In genomic region chr2:240137596-240138274, GRCh38 we compare ENCODE assay signal across 15 cellular contexts. TPM values are rescaled to one million over a fixed set of nuclear protein-coding genes. Genes with fewer than 3 reads are reported as not detected.
DNase-seq lines count a peak whose midpoint lies in the region; ATAC-seq and TF ChIP-seq lines count a peak whose summit lies in the region.
"Had no signal": no experiment of that assay in that cellular context is flagged by ENCODE, and none has a peak within 500 bp of the region (broad histone marks: within the 10 kb centered on the region; RNA-seq: fewer than 3 reads in every experiment).

No MANE protein-coding gene starts in this region.

- POLR2A ChIA-PET in activated B cell treated with CpG ODN at 0.5 μM for 24 hours (lab: Charles Lee) = no interaction called here

- CTCF ChIA-PET in activated B cell treated with CpG ODN at 0.5 μM for 24 hours (lab: Charles Lee) = interaction anchor here (8.1 kb wide), 1 partner anchor 78 kb away, joined by 106 read pairs; no protein-coding TSS in a partner anchor

- H3K27me3 ChIP-seq in suprapubic skin = peaks cover under 1% of the 10 kb centered on the region

- H3K9me3 Mint-ChIP-seq in activated B cell treated with CpG ODN at 0.5 μM for 24 hours = no peaks in the 10 kb centered on the region
- H3K9me3 Mint-ChIP-seq: dendritic cell treated with granulocyte-macrophage colony-stimulating factor and Interleukin-4, amounts not matched to agents 40 ng/mL and 50 ng/mL, for 4 days had no signal

- ATAC-seq in activated B cell treated with CpG ODN at 0.5 μM for 24 hours (ENCODE audit: low read depth) (no peak), GM21786 (IDR thresholded peaks at IDR 0.05; ENCODE audit: unreplicated experiment) (no peak)
- no peak for ATAC-seq in activated CD4-positive, CD25-positive, alpha-beta regulatory T cell treated with anti-CD3 and anti-CD28 coated beads, Interleukin-2, amount 50 U/mL, for 24 hours

- no peak overlapping the region for H3K27ac ChIP-seq in suprapubic skin

- H3K27ac Mint-ChIP-seq in activated B cell treated with CpG ODN at 0.5 μM for 24 hours = no peak overlapping the region

- H3K4me3 Mint-ChIP-seq in activated B cell treated with CpG ODN at 0.5 μM for 24 hours = peak overlapping the region; percentile 88

- intact Hi-C loops in activated B cell treated with CpG ODN at 0.5 μM for 24 hours (cut with micrococcal nuclease) = loop anchor here (2.0 to 10.0 kb wide), 5 partner anchors 203 to 1747 kb away; partner anchors contain the start of genes GPC1, HDAC4 and STK25

- TF ChIP-seq CTCF in activated B cell treated with CpG ODN at 0.5 μM for 24 hours (IDR thresholded peaks at IDR 0.05) (no peak), suprapubic skin (IDR thresholded peaks at IDR 0.05) (no peak)

- peaks cover 27% of the 10 kb centered on the region for H3K4me1 Mint-ChIP-seq in activated B cell treated with CpG ODN at 0.5 μM for 24 hours

- peaks cover 11% of the 10 kb centered on the region for H3K27me3 Mint-ChIP-seq in activated B cell treated with CpG ODN at 0.5 μM for 24 hours

- no peak overlapping the region for H3K4me3 ChIP-seq in suprapubic skin

- peak; percentile 6 for DNase-seq in activated naive CD4-positive, alpha-beta T cell treated with anti-CD3 and anti-CD28 coated beads, Interleukin-2, amount 50 U/mL, for 16 hours
- DNase-seq in activated naive CD4-positive, alpha-beta T cell treated with Interleukin-2 at 50 U/mL for 16 hours = no peak
- DNase-seq in activated B cell treated with CpG ODN at 0.5 μM for 24 hours (no peak), mesenteric fat pad (ENCODE audit: low spot score) (peak; percentile 75), suprapubic skin (ENCODE audit: low spot score in 2 of 2) (peak; percentile 59 to 77), hippocampal formation (lab: John Stamatoyannopoulos, UW) (no peak)
- DNase-seq: DMS153, NCI-H2081, NCI-H774 had no signal

- H3K36me3 ChIP-seq in suprapubic skin = peaks cover 9% of the 10 kb centered on the region

- TF ChIP-seq POLR2A in suprapubic skin (IDR thresholded peaks at IDR 0.05) = no peak

- TF ChIP-seq EP300 in suprapubic skin (IDR thresholded peaks at IDR 0.05) = no peak

- H3K9me3 ChIP-seq in suprapubic skin = no peaks in the 10 kb centered on the region

- H3K36me3 Mint-ChIP-seq in activated B cell treated with CpG ODN at 0.5 μM for 24 hours (ENCODE audit: low read depth) = peaks cover 12% of the 10 kb centered on the region

- 93% methylated on average over 19 of the region's 19 CpGs for WGBS in suprapubic skin

- peaks cover 22% of the 10 kb centered on the region for H3K4me1 ChIP-seq in suprapubic skin

RNA-seq across cellular contexts. Expression of gene COPS9, which starts 1.6 kb away (rescaled TPM):
- total RNA-seq in activated B cell treated with CpG ODN at 0.5 μM for 24 hours = 78.6 and 81.1 TPM in 2 replicates
- total RNA-seq in mesenteric fat pad = 118 TPM
- total RNA-seq in suprapubic skin = 100 to 1,000 TPM in 3 of 4 donors, 10 to 100 TPM in 1; 30.6 to 178 (median 143) TPM

RNA-seq across cellular contexts. Expression of gene OTOS, which starts 2.7 kb away (rescaled TPM):
- total RNA-seq in activated B cell treated with CpG ODN at 0.5 μM for 24 hours (not detected in 2 replicates), mesenteric fat pad (not detected), suprapubic skin (not detected)
- total RNA-seq: liver, M059J, omental fat pad had no signal

Comparison
In these comparisons a context has a peak if more than half of its experiments do, and no peak if none do; other contexts are left out.
1. DNase-seq: peak in activated naive CD4-positive, alpha-beta T cell treated with anti-CD3 and anti-CD28 coated beads, Interleukin-2, amount 50 U/mL, for 16 hours (single experiment), mesenteric fat pad (single experiment) and suprapubic skin (2 of 2); none in activated naive CD4-positive, alpha-beta T cell treated with Interleukin-2 at 50 U/mL for 16 hours (single experiment), activated B cell treated with CpG ODN at 0.5 μM for 24 hours (single experiment) and hippocampal formation (0 of 2).